8 cellular contexts compared by ENCODE assay signal in the genomic region with DNA sequence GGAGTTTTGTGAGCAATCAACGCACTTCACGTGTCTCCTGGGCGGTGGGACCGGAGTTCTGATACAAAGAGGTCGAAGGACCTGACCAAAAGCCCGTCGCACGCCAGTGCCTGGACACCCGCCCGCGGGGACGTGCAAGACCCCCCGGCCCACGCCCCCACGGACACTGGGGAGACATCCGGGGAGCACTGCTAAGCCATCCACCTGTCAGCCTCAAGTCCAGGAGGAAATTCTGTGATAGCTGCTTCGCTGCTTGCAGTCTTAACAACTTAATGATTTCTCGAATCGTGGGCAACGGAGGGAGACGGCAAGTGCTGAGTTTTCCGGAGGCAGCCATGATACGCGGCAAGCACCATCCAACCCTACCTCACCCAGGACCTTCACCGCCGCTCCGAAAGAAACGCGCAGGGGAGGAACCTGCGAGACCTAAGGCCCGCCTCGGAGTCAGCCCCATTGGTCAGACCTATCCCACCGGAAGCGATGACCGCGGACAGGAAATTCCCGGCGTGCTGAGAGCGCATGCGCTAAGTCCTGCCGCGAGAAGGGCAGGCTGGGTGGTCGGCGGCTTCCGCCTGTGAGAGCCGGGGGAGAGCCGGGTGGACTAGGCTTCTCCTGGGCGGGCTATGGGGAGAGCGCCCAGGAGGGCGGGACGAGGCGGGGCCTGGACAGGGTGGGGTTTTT. TPM values are rescaled to one million over a fixed set of nuclear protein-coding genes. Genes with fewer than 3 reads are reported as not detected.
DNase-seq lines count a peak whose midpoint lies in the region; ATAC-seq, FAIRE-seq and TF ChIP-seq lines count a peak whose summit lies in the region.

A gene (minus strand): TSS at position 393 of the 681 bp plus-strand sequence. CDS start 56 bp downstream, at position 337.

- WGBS in HepG2 (ENCODE audit: low lambda C conversion rate), result 0% methylated on average over 2 of the region's 52 CpGs

- ATAC-seq in GM19351 (IDR thresholded peaks at IDR 0.05; ENCODE audit: unreplicated experiment) (peak; percentile 88), HG03521 (IDR thresholded peaks at IDR 0.05; ENCODE audit: unreplicated experiment) (peak; percentile 95), HepG2 (peak; percentile 97)

- TF ChIP-seq CTCF in HepG2 (CRISPR knock-in tag; IDR thresholded peaks at IDR 0.05), result no peak; the same call in 1 of the 2 replicates

- DNase-seq in C1 segment of cervical spinal cord (lab: John Stamatoyannopoulos, UW) (peak; percentile 75 to 99 (median 96)), NCI-H774 (lab: John Stamatoyannopoulos, UW) (peak; percentile 100), dermis microvascular lymphatic vessel endothelial cell (ENCODE audit: low read depth in 2 of 2) (peak; percentile 98 to 99), HepG2 (ENCODE audit: low spot score) (peak; percentile 99)
- DNase-seq in activated CD4-positive, alpha-beta T cell treated with anti-CD3 and anti-CD28 coated beads, Interleukin-2, amount 50 U/mL, for 48 hours, result peak; percentile 98
- peak; percentile 97 for DNase-seq in stimulated activated CD4-positive, alpha-beta T cell treated with anti-CD3 and anti-CD28 coated beads, Interleukin-4, amount 100 ng/mL, for 1 hour

- H3K9ac ChIP-seq in HepG2 (ENCODE audit: insufficient read depth, low read depth, low read length), result peak within 1 kb of the TSS; percentile 94

- BruUV-seq in HepG2 (replicated peaks; lab: Mats Ljungman, UMichigan), result TSS peak; percentile 76

- POLR2A ChIA-PET in HepG2 (lab: Yijun Ruan, JAX), result interaction anchor here (0.6 to 6.8 kb wide), 19 partner anchors 8 to 580 kb away, joined by 3 to 155 read pairs (median 3); no protein-coding TSS in a partner anchor

- peak; percentile 91 to 95 for TF ChIP-seq POLR2A in HepG2 (IDR thresholded peaks at IDR 0.05; ENCODE audit: insufficient read depth in 1 of 2, low read depth in 2 of 2, low read length in 2 of 2)

- peak; percentile 56 for TF ChIP-seq RAD21 in HepG2 (CRISPR knock-in tag; IDR thresholded peaks at IDR 0.05)

- H3K36me3 ChIP-seq in HepG2 (replicated peaks in 1 of 2; ENCODE audit: control insufficient read depth in 1 of 2, insufficient read depth in 2 of 2, low read length in 2 of 2), result peaks cover 8 to 34% of the 10 kb centered on the region in 2 experiments

- FAIRE-seq in HepG2 (lab: Jason Lieb, UNC), result peak; percentile 81

- in situ Hi-C loops in HepG2 (cut with HindIII; ENCODE audit: extremely low pct_ligation_motif_present, low pct_unique_long_range_greater_than_20kb), result no loop called here

- peaks cover 65% of the 10 kb centered on the region for H3K4me1 ChIP-seq in HepG2 (ENCODE audit: insufficient read depth, low read length)

- CTCF ChIA-PET in HepG2 (lab: Yijun Ruan, JAX; ENCODE audit: low intra/inter-chr PET ratio, low total read pairs), result no interaction called here

- no peaks in the 10 kb centered on the region; a peak in 1 of 5 replicates for H3K27me3 ChIP-seq in HepG2 (ENCODE audit: control insufficient read depth in 1 of 2, insufficient read depth in 2 of 2, low read length in 2 of 2)

- no peak; a peak in 1 of 4 replicates for TF ChIP-seq EP300 in HepG2 (IDR thresholded peaks at IDR 0.05; ENCODE audit: low read depth in 2 of 2, low read length in 2 of 2)
- TF ChIP-seq EP300 in HepG2 (CRISPR knock-in tag; IDR thresholded peaks at IDR 0.05; ENCODE audit: borderline replicate concordance), result 0 out of 2 replicates have a peak, but pooled peaks have one; percentile 12

- peaks cover 49% of the 10 kb centered on the region for H3K79me2 ChIP-seq in HepG2 (ENCODE audit: insufficient read depth, low read length)

- peak within 1 kb of the TSS; percentile 90 for H3K4me2 ChIP-seq in HepG2 (ENCODE audit: low read depth, low read length)

- peak within 1 kb of the TSS; percentile 92 for H3K27ac ChIP-seq in HepG2 (ENCODE audit: extremely low read length, insufficient read depth, low read length)

- H2AFZ ChIP-seq in HepG2 (ENCODE audit: low read length), result peak within 1 kb of the TSS; percentile 8

- intact Hi-C loops in HepG2 (cut with micrococcal nuclease; ENCODE audit: unreplicated experiment), result loop anchor here (1.0 kb wide), 1 partner anchor 14 kb away; no protein-coding TSS in a partner anchor

- no peaks in the 10 kb centered on the region for H3K9me3 ChIP-seq in HepG2 (ENCODE audit: low read length)

- H3K4me3 ChIP-seq in HepG2 (replicated peaks in 1 of 3; ENCODE audit: insufficient read depth in 1 of 3, low read depth in 2 of 3, low read length in 3 of 3), result peak within 1 kb of the TSS; percentile 74 to 97 (median 93)

- H4K20me1 ChIP-seq in HepG2 (ENCODE audit: insufficient read depth, low read length), result no peaks in the 10 kb centered on the region

TF ChIP-seq in HepG2, 621 proteins besides CTCF, POLR2A, EP300 and RAD21 (continues in another document):
- TF ChIP-seq TCF7L2 (IDR thresholded peaks at IDR 0.05; ENCODE audit: low read depth, low read length) (no peak), ZMYM4 (CRISPR knock-in tag; IDR thresholded peaks at IDR 0.05) (peak; percentile 89; the same call in 1 of the 2 replicates), POLR2G (IDR thresholded peaks at IDR 0.05; ENCODE audit: low read depth, low read length) (peak; percentile 87), KAT2B (IDR thresholded peaks at IDR 0.05; ENCODE audit: borderline replicate concordance, low read depth, low read length) (no peak), TOE1 (CRISPR knock-in tag; IDR thresholded peaks at IDR 0.05) (no peak), HNF4G (IDR thresholded peaks at IDR 0.05; ENCODE audit: borderline replicate concordance, low read depth, low read length) (no peak), HNF4G (CRISPR knock-in tag; IDR thresholded peaks at IDR 0.05; ENCODE audit: borderline replicate concordance, low read depth) (no peak), KDM5A (IDR thresholded peaks at IDR 0.05; ENCODE audit: borderline replicate concordance, low read length) (peak; percentile 49; the same call in 1 of the 2 replicates), SRSF9 (IDR thresholded peaks at IDR 0.05; ENCODE audit: borderline replicate concordance, insufficient read depth, low read depth, low read length, poor library complexity, severe bottlenecking) (no peak), FOXC1 (CRISPR knock-in tag; IDR thresholded peaks at IDR 0.05; ENCODE audit: borderline replicate concordance) (no peak), EZH2 (conservative IDR thresholded peaks at IDR 0.05; ENCODE audit: low read depth, low read length) (no peak), RXRA (CRISPR knock-in tag; IDR thresholded peaks at IDR 0.05) (peak; percentile 86)
- TF ChIP-seq, protein P1, sequence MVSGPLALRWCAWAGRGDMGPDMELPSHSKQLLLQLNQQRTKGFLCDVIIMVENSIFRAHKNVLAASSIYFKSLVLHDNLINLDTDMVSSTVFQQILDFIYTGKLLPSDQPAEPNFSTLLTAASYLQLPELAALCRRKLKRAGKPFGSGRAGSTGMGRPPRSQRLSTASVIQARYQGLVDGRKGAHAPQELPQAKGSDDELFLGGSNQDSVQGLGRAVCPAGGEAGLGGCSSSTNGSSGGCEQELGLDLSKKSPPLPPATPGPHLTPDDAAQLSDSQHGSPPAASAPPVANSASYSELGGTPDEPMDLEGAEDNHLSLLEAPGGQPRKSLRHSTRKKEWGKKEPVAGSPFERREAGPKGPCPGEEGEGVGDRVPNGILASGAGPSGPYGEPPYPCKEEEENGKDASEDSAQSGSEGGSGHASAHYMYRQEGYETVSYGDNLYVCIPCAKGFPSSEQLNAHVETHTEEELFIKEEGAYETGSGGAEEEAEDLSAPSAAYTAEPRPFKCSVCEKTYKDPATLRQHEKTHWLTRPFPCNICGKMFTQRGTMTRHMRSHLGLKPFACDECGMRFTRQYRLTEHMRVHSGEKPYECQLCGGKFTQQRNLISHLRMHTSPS (CRISPR knock-in tag; IDR thresholded peaks at IDR 0.05; ENCODE audit: low read depth), result no peak; the same call in 1 of the 2 replicates
- TF ChIP-seq, protein P2, sequence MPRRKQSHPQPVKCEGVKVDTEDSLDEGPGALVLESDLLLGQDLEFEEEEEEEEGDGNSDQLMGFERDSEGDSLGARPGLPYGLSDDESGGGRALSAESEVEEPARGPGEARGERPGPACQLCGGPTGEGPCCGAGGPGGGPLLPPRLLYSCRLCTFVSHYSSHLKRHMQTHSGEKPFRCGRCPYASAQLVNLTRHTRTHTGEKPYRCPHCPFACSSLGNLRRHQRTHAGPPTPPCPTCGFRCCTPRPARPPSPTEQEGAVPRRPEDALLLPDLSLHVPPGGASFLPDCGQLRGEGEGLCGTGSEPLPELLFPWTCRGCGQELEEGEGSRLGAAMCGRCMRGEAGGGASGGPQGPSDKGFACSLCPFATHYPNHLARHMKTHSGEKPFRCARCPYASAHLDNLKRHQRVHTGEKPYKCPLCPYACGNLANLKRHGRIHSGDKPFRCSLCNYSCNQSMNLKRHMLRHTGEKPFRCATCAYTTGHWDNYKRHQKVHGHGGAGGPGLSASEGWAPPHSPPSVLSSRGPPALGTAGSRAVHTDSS (CRISPR knock-in tag; conservative IDR thresholded peaks at IDR 0.05), result no peak

RNA-seq across cellular contexts. Expression of the gene that starts here (rescaled TPM):
- total RNA-seq in dermis microvascular lymphatic vessel endothelial cell (10.2 and 12.1 TPM in 2 replicates), HepG2 (2016; rRNA removed; fragmentation: Illumina TruSeq; extraction: Trizol) (122 and 149 TPM in 2 replicates)
- total RNA-seq in HepG2 (2016; cell fraction: cytosol; rRNA removed; fragmentation: Illumina TruSeq; extraction: Trizol; ENCODE audit: low read depth), result 42.1 and 44.6 TPM in 2 replicates
- total RNA-seq in HepG2 (2016; cell fraction: insoluble cytoplasmic fraction; rRNA removed; fragmentation: Illumina TruSeq; extraction: Trizol), result 124 and 156 TPM in 2 replicates
- total RNA-seq in HepG2 (2016; cell fraction: membrane; rRNA removed; fragmentation: Illumina TruSeq; extraction: Trizol), result 45.1 and 48.3 TPM in 2 replicates
- 201 and 207 TPM in 2 replicates for total RNA-seq in HepG2 (2016; cell fraction: nucleus; rRNA removed; fragmentation: Illumina TruSeq; extraction: Trizol)
- polyA plus RNA-seq in HepG2 (2011; rRNA removed), result 64.3 and 91.4 TPM in 2 replicates
- polyA plus RNA-seq in HepG2 (2011; cell fraction: cytosol; rRNA removed), result 49.3 and 58.3 TPM in 2 replicates
- polyA plus RNA-seq in HepG2 (2011; cell fraction: nucleus; rRNA removed), result 74.6 and 81.3 TPM in 2 replicates
- polyA plus RNA-seq in HepG2 (2012), result 59.9 and 60.7 TPM in 2 replicates
- polyA plus RNA-seq in HepG2 (2016; cell fraction: cytosol; fragmentation: Illumina TruSeq; extraction: Trizol; ENCODE audit: low read depth), result 17.1 and 18.2 TPM in 2 replicates
- 133 and 147 TPM in 2 replicates for polyA plus RNA-seq in HepG2 (2016; cell fraction: insoluble cytoplasmic fraction; fragmentation: Illumina TruSeq; extraction: Trizol; ENCODE audit: low read depth)
- polyA plus RNA-seq in HepG2 (2016; cell fraction: membrane; fragmentation: Illumina TruSeq; extraction: Trizol; ENCODE audit: low read depth), result 20.5 and 22.2 TPM in 2 replicates
- 93.1 and 104 TPM in 2 replicates for polyA plus RNA-seq in HepG2 (2016; cell fraction: nucleus; fragmentation: Illumina TruSeq; extraction: Trizol; ENCODE audit: insufficient read depth, low read depth)
- 9.7 and 101 TPM in 2 replicates for polyA minus RNA-seq in HepG2 (2011; rRNA and poly(A)+ RNA removed; ENCODE audit: low replicate concordance)
- polyA minus RNA-seq in HepG2 (2011; cell fraction: cytosol; rRNA and poly(A)+ RNA removed), result 39.5 and 52.5 TPM in 2 replicates
- polyA minus RNA-seq in HepG2 (2011; cell fraction: nucleus; rRNA and poly(A)+ RNA removed), result 333 and 340 TPM in 2 replicates

Comparison
In these comparisons a context has a peak if more than half of its experiments do, and no peak if none do; other contexts are left out.
1. Peak in every context shown above with its lines: DNase-seq, ATAC-seq, H3K4me3 ChIP-seq and H3K27ac ChIP-seq.